ENCODE assay signal across 21 cellular contexts in the genomic region with DNA sequence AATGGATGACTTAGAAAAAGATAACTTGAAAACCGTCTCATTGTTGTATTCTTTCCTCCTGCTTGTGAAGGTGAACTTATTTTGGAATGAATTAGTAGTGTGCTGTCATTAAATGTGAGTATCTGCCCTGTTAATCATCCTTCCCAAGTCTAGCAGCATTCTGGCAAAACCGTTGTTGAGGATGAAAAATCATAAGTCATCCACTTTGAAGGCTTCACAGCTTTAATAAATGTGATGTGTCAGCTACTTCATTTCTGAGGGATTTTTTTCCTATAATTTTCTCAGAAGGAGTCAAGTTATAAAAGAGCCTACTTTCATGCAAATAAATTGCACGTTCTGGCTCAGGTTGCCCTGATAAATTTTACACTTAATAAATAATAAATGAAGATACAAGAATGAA.
"Had no signal": no experiment of that assay in that cellular context is flagged by ENCODE, and none has a peak within 500 bp of the region (broad histone marks: within the 10 kb centered on the region; RNA-seq: fewer than 3 reads in every experiment).

No MANE protein-coding gene starts in this region.

- H3K9me3 ChIP-seq: adrenal gland had no signal

- DNase-seq: activated CD4-positive, alpha-beta T cell treated with anti-CD3 and anti-CD28 coated beads for 4 hours; activated CD8-positive, alpha-beta memory T cell treated with anti-CD3 and anti-CD28 coated beads, Interleukin-2, amount 50 U/mL, for 4 hours; activated CD8-positive, alpha-beta T cell treated with anti-CD3 and anti-CD28 coated beads for 36 hours; activated gamma-delta T cell treated with Interleukin-2 at 50 U/mL for 16 hours; activated naive CD4-positive, alpha-beta T cell treated with anti-CD3 and anti-CD28 coated beads, Interleukin-2, amount 50 U/mL, for 16 hours; activated naive CD8-positive, alpha-beta T cell treated with anti-CD3 and anti-CD28 coated beads, Interleukin-2, amount 10 ng/mL, durations not matched to agents 7 days and 5 days; activated T-cell treated with anti-CD3 and anti-CD28 coated beads, Interleukin-2, amount 50 U/mL, for 72 hours; adrenal gland; anterior cingulate cortex; caudate nucleus; Kasumi-1; NCI-H1105 treated with DMSO at 0.1 percent for 48 hours; NCI-H1436 treated with DMSO at 0.1 percent for 48 hours; NCI-H187; NCI-H2081; NCI-H446; NCI-H524; PC-3; SHP77 treated with DMSO at 0.1 percent for 48 hours had no signal

- H3K27me3 ChIP-seq: adrenal gland had no signal

- FAIRE-seq: RCC 7860 had no signal

- H3K27ac ChIP-seq: adrenal gland had no signal

- ATAC-seq: activated CD4-positive, CD25-positive, alpha-beta regulatory T cell treated with anti-CD3 and anti-CD28 coated beads, Interleukin-2, amount 50 U/mL, for 24 hours; activated CD8-positive, alpha-beta T cell treated with anti-CD3 and anti-CD28 coated beads for 36 hours; activated T-cell treated with anti-CD3 and anti-CD28 coated beads, Interleukin-2, amount 50 U/mL, for 72 hours; PC-3 had no signal

- H3K36me3 ChIP-seq: adrenal gland had no signal

- H3K4me3 ChIP-seq: adrenal gland had no signal

- H3K4me1 ChIP-seq: adrenal gland had no signal
